9 cellular contexts compared by ENCODE assay signal in the genomic region with DNA sequence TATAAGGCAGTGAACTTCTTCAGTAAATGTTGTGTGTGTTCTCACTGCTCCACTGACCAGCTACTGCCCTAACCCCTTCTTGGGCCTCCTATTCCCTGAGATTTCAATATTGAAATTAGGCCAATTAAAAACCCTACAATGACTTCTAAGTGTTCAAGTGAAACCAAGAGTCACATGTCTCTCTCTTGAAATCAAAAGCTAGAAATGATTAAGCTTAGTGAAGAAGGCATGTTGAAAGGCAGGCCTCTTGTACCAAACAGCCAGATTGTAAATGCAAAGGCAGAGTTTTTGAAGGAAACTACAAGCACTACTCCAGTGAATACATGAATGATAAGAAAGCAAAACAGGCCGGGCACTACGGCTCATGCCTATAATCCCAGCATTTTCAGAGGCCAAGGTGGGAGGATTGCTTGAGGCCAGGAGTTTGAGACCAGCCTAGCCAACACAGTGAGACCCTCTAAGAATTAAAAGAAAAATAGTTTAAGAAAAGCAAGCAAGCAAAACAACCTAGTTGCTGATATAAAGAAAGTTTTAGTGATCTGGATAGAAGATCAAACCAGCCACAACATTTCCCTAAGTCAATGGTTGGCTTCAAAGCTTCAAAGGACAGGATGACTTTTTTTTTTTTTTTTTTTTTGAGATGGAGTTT. TPM values are rescaled to one million over a fixed set of nuclear protein-coding genes. Genes with fewer than 3 reads are reported as not detected.
DNase-seq lines count a peak whose midpoint lies in the region; ATAC-seq and TF ChIP-seq lines count a peak whose summit lies in the region.
"Had no signal": no experiment of that assay in that cellular context is flagged by ENCODE, and none has a peak within 500 bp of the region (broad histone marks: within the 10 kb centered on the region; RNA-seq: fewer than 3 reads in every experiment).

No MANE protein-coding gene starts in this region.

- peaks cover 56% of the 10 kb centered on the region for H3K4me1 Mint-ChIP-seq in activated T-cell treated with anti-CD3 and anti-CD28 coated beads, Interleukin-2, amount 50 U/mL, for 4 hours (ENCODE audit: low read depth)
- H3K4me1 Mint-ChIP-seq in nephron progenitor cell = peaks cover 9% of the 10 kb centered on the region

- peaks cover 2% of the 10 kb centered on the region; the same call in 1 of the 2 replicates for H3K9me3 ChIP-seq in MG63

- H3K27ac Mint-ChIP-seq in nephron progenitor cell = no peak overlapping the region

- peak overlapping the region; percentile 47 for H3K4me3 Mint-ChIP-seq in activated T-cell treated with anti-CD3 and anti-CD28 coated beads, Interleukin-2, amount 50 U/mL, for 4 hours
- H3K4me3 Mint-ChIP-seq in nephron progenitor cell = no peak overlapping the region

- H3K36me3 ChIP-seq in MG63 = no peaks in the 10 kb centered on the region

- TF ChIP-seq CTCF in nephron progenitor cell (IDR thresholded peaks at IDR 0.05) (no peak), GM10266 (IDR thresholded peaks at IDR 0.05; ENCODE audit: control insufficient read depth, insufficient read depth, low read depth, missing control alignments) (no peak)

- peaks cover 6% of the 10 kb centered on the region for H3K9me3 Mint-ChIP-seq in activated T-cell treated with anti-CD3 and anti-CD28 coated beads, Interleukin-2, amount 50 U/mL, for 4 hours
- peaks cover 51% of the 10 kb centered on the region for H3K9me3 Mint-ChIP-seq in nephron progenitor cell

- no peaks in the 10 kb centered on the region for H3K27me3 Mint-ChIP-seq in activated T-cell treated with anti-CD3 and anti-CD28 coated beads, Interleukin-2, amount 50 U/mL, for 4 hours (ENCODE audit: low read depth)
- peaks cover 2% of the 10 kb centered on the region for H3K27me3 Mint-ChIP-seq in nephron progenitor cell (ENCODE audit: low read depth, poor library complexity)

- H3K36me3 Mint-ChIP-seq in activated T-cell treated with anti-CD3 and anti-CD28 coated beads, Interleukin-2, amount 50 U/mL, for 4 hours (ENCODE audit: insufficient read depth) = peaks cover 10% of the 10 kb centered on the region
- peaks cover 52% of the 10 kb centered on the region for H3K36me3 Mint-ChIP-seq in nephron progenitor cell (ENCODE audit: low read depth)

- peak; percentile 87 to 88 for ATAC-seq in activated T-cell treated with anti-CD3 and anti-CD28 coated beads, Interleukin-2, amount 50 U/mL, for 4 hours
- ATAC-seq in HG02623 (IDR thresholded peaks at IDR 0.05; ENCODE audit: unreplicated experiment) = peak; percentile 53
- peak; percentile 70 for ATAC-seq in stimulated activated naive CD8-positive, alpha-beta T cell treated with anti-CD3 and anti-CD28 coated beads, Interleukin-15, Interleukin-2, amounts not matched to agents 100 U/mL and 50 U/mL, for 24 hours
- ATAC-seq: Right ventricle myocardium inferior had no signal

- no peak overlapping the region for H3K4me3 ChIP-seq in Jurkat, Clone E6-1 (ENCODE audit: low read length)
- H3K4me3 ChIP-seq in MG63 = no peak overlapping the region

- no peak for DNase-seq in activated T-cell treated with anti-CD3 and anti-CD28 coated beads, Interleukin-2, amount 50 U/mL, for 4 hours
- no peak for DNase-seq in activated T-cell treated with anti-CD3 and anti-CD28 coated beads, Interleukin-2, amount 50 U/mL, for 1 hour
- DNase-seq in Jurkat, Clone E6-1 (ENCODE audit: low read depth, low spot score) = peak; percentile 58
- DNase-seq in stimulated activated naive CD8-positive, alpha-beta T cell treated with anti-CD3 and anti-CD28 coated beads, Interleukin-15, Interleukin-2, amounts not matched to agents 100 U/mL and 50 U/mL, for 24 hours = no peak
- DNase-seq in nephron progenitor cell (no peak), MG63 (no peak), GM10266 (ENCODE audit: extremely low spot score) (no peak)

- no peaks in the 10 kb centered on the region for H3K27me3 ChIP-seq in MG63

RNA-seq across cellular contexts. Expression of gene BRAF, which starts 22.3 kb away (rescaled TPM):
- 10 to 100 TPM; 27.2 to 29.7 (median 27.8) TPM for total RNA-seq in activated T-cell treated with anti-CD3 and anti-CD28 coated beads, Interleukin-2, amount 50 U/mL, for 4 hours
- 14.3 TPM for polyA plus RNA-seq in Jurkat, Clone E6-1 (2012; ENCODE audit: insufficient read depth, insufficient read length)
- 4.2 TPM in 2 replicates for total RNA-seq in MG63 (2014; rRNA removed; shearing (Covaris generic); ENCODE audit: low replicate concordance)
